Comparison of ENCODE assay signal across 20 cellular contexts in the genomic region with DNA sequence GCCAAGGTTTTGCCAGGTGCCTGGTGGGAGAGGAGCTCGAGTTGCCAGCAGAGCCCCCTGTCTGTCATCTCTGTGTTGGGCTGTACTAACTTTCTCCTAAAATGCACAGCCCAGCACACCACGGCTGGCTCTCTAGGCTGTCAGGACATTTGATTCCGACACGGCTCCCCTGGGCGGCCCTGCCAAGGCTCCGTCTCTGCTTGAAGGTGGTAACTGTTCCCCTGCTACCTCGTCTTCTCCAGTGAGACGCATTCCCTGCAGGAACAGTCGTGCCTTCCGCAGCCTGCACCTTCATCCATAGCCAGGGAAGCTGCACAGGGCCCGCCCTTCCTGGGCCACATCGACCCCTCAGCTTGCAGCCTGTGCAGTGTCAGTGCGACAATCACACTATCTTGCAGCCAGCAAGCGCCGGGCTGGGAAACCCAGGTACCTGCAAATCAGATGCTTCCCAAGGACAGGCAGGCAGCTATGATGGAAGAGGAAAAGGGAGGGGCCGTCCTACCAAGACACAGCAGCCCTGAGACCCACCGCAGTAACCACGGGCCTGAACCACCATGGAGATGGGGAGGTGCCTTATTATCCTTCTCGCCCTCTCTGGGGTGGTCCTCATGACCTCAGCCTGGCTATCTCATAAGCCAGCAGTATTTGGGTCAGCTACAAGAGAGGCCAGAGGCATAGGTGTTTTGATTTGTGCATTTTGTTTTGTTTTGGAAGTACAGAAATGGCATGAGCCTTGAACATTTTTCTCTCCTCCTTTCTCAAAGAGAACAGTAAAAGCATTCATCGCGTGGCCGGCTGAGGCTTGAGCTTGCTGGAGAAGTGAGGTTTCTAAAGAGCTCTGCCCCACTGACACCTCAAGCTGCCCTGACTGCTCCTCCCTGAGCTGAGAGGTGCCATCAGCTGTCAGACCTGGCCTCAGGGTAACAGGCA.
DNase-seq lines count a peak whose midpoint lies in the region; ATAC-seq, FAIRE-seq and TF ChIP-seq lines count a peak whose summit lies in the region.
"Had no signal": no experiment of that assay in that cellular context is flagged by ENCODE, and none has a peak within 500 bp of the region (broad histone marks: within the 10 kb centered on the region; RNA-seq: fewer than 3 reads in every experiment).

No MANE protein-coding gene starts in this region.

- ATAC-seq in upper lobe of right lung = no peak
- ATAC-seq in HG03280 (IDR thresholded peaks at IDR 0.05; ENCODE audit: unreplicated experiment) = no peak
- ATAC-seq: PC-3 had no signal

- H3K27ac ChIP-seq in astrocyte (ENCODE audit: low read depth, low read length) (no peak overlapping the region), upper lobe of right lung (no peak overlapping the region)
- H3K27ac ChIP-seq: C4-2B, SK-N-MC had no signal

- H3K9ac ChIP-seq in astrocyte (ENCODE audit: low read length) = no peak overlapping the region

- H3K4me2 ChIP-seq in astrocyte (ENCODE audit: low read length) = no peak overlapping the region

- no peaks in the 10 kb centered on the region for H3K4me1 ChIP-seq in astrocyte (ENCODE audit: insufficient read depth, low read length)
- peaks cover 4% of the 10 kb centered on the region for H3K4me1 ChIP-seq in upper lobe of right lung

- H3K9me3 Mint-ChIP-seq in astrocyte (ENCODE audit: unreplicated experiment) = no peaks in the 10 kb centered on the region

- peaks cover 53% of the 10 kb centered on the region for H3K27me3 Mint-ChIP-seq in astrocyte (ENCODE audit: low read depth, unreplicated experiment)

- no peaks in the 10 kb centered on the region for H3K36me3 Mint-ChIP-seq in astrocyte (ENCODE audit: low read depth, unreplicated experiment)

- FAIRE-seq in astrocyte (lab: Jason Lieb, UNC) = no peak
- FAIRE-seq: A204.1, GM12892 had no signal

- H3K9me3 ChIP-seq in astrocyte (ENCODE audit: insufficient read depth, low read depth, low read length) (no peaks in the 10 kb centered on the region), upper lobe of right lung (no peaks in the 10 kb centered on the region)

- H2AFZ ChIP-seq in astrocyte (ENCODE audit: low read depth, low read length) = no peak overlapping the region

- peaks cover 2% of the 10 kb centered on the region for H3K4me1 Mint-ChIP-seq in astrocyte (ENCODE audit: low read depth, unreplicated experiment)

- H3K4me3 ChIP-seq in astrocyte (ENCODE audit: insufficient read depth, low read depth, low read length) = no peak overlapping the region
- H3K4me3 ChIP-seq in upper lobe of right lung = no peak overlapping the region
- H3K4me3 ChIP-seq: SK-N-MC had no signal

- H3K4me3 Mint-ChIP-seq in astrocyte (ENCODE audit: unreplicated experiment) = no peak overlapping the region

- H3K27me3 ChIP-seq in astrocyte (ENCODE audit: insufficient read depth, low read length) = peaks cover 25% of the 10 kb centered on the region
- H3K27me3 ChIP-seq in upper lobe of right lung = no peaks in the 10 kb centered on the region

- H4K20me1 ChIP-seq in astrocyte (ENCODE audit: insufficient read depth, low read length) = no peaks in the 10 kb centered on the region

- H3K27ac Mint-ChIP-seq in astrocyte (ENCODE audit: unreplicated experiment) = peak overlapping the region; percentile 31

- TF ChIP-seq CTCF in astrocyte (IDR thresholded peaks at IDR 0.05; ENCODE audit: insufficient read depth, low read depth, low read length) = no peak
- TF ChIP-seq CTCF in upper lobe of right lung (IDR thresholded peaks at IDR 0.05) = no peak

- DNase-seq in activated effector memory CD4-positive, alpha-beta T cell treated with anti-CD3 and anti-CD28 coated beads, Interleukin-2, amount 50 U/mL, for 16 hours = peak; percentile 59
- DNase-seq in activated effector memory CD4-positive, alpha-beta T cell treated with Interleukin-2 at 50 U/mL for 16 hours = no peak
- DNase-seq in astrocyte (ENCODE audit: low read depth) = no peak
- peak; percentile 67 for DNase-seq in mesenteric fat pad (ENCODE audit: low spot score)
- peak; percentile 50 for DNase-seq in upper lobe of right lung
- DNase-seq in amygdala (lab: John Stamatoyannopoulos, UW) = no peak
- no peak for DNase-seq in T-helper 2 cell
- DNase-seq: DMS153, GOT3, MM.1S, NCI-H1092 treated with DMSO at 0.1 percent for 48 hours, NCI-H1694, NCI-H2107, NCI-H345, PC-3 had no signal

- H3K36me3 ChIP-seq in astrocyte (ENCODE audit: insufficient read depth, low read length) = no peaks in the 10 kb centered on the region
- no peaks in the 10 kb centered on the region for H3K36me3 ChIP-seq in upper lobe of right lung

- H3K79me2 ChIP-seq in astrocyte (ENCODE audit: insufficient read depth, low read length) = no peaks in the 10 kb centered on the region

- intact Hi-C loops in upper lobe of right lung (cut with DNase I) = no loop called here

Comparison
In these comparisons a context has a peak if more than half of its experiments do, and no peak if none do; other contexts are left out.
1. DNase-seq: peak in activated effector memory CD4-positive, alpha-beta T cell treated with anti-CD3 and anti-CD28 coated beads, Interleukin-2, amount 50 U/mL, for 16 hours (single experiment), mesenteric fat pad (single experiment) and upper lobe of right lung (single experiment); none in activated effector memory CD4-positive, alpha-beta T cell treated with Interleukin-2 at 50 U/mL for 16 hours (single experiment), astrocyte (single experiment), amygdala (0 of 56) and T-helper 2 cell (0 of 5).